In the genomic region with DNA sequence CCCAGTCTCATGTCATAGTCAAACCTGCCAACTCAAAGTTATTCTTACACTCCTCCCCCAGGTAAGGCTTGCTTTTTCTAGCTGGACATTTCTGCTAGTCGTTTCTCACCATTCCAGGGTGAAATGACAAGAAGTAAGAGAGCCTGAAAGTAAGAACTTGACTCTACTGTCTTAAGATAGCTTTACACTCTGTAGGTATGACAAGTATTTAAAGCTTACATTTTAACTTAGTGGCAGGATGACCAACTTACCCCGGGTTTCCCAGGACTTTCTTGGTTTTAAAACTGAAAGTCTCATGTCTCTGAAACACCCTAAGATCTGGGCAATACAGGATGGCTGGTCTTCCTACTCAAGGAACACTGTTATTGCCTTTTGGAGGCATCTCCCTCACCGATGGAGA, we compare ENCODE assay signal across 15 cellular contexts.
DNase-seq lines count a peak whose midpoint lies in the region; ATAC-seq, FAIRE-seq and TF ChIP-seq lines count a peak whose summit lies in the region.
"Had no signal": no experiment of that assay in that cellular context is flagged by ENCODE, and none has a peak within 500 bp of the region (broad histone marks: within the 10 kb centered on the region; RNA-seq: fewer than 3 reads in every experiment).

No MANE protein-coding gene starts in this region.

- ATAC-seq in GM18520 (IDR thresholded peaks at IDR 0.05; ENCODE audit: unreplicated experiment) (peak; percentile 29), GM21367 (IDR thresholded peaks at IDR 0.05; ENCODE audit: unreplicated experiment) (peak; percentile 40), HG02970 (IDR thresholded peaks at IDR 0.05; ENCODE audit: low FRiP score, unreplicated experiment) (peak; percentile 27), GM12878 (peak; percentile 67), HG03469 (IDR thresholded peaks at IDR 0.05; ENCODE audit: unreplicated experiment) (no peak)
- ATAC-seq: HepG2, left colon, Right ventricle myocardium inferior, sciatic nerve had no signal

- H3K4me3 ChIP-seq in GM12878 (peak overlapping the region; percentile 0; the same call in 1 of the 2 replicates), vagina (no peak overlapping the region)

- H3K4me2 ChIP-seq in GM12878 (ENCODE audit: control insufficient read depth, insufficient read depth), result peak overlapping the region; percentile 12

- H2AFZ ChIP-seq in GM12878 (ENCODE audit: control insufficient read depth, low read depth, low read length), result peak overlapping the region; percentile 74

- H3K27ac ChIP-seq in GM12878 (ENCODE audit: control insufficient read depth, insufficient read depth) (peak overlapping the region; percentile 50; the same call in 1 of the 2 replicates), vagina (no peak overlapping the region)

- H3K9me3 ChIP-seq in GM12878 (replicated peaks; ENCODE audit: control insufficient read depth, insufficient read depth, low read length) (no peaks in the 10 kb centered on the region; the same call in 2 of the 3 replicates), vagina (no peaks in the 10 kb centered on the region)
- H3K9me3 ChIP-seq: BE2C had no signal

- TF ChIP-seq CTCF in GM12878 (IDR thresholded peaks at IDR 0.05 in 2 of 3, conservative IDR thresholded peaks at IDR 0.05 in 1 of 3; ENCODE audit: control insufficient read depth in 2 of 3, extremely low read depth in 1 of 3, insufficient read depth in 1 of 3, low read depth in 3 of 3, low read length in 3 of 3) (no peak), vagina (IDR thresholded peaks at IDR 0.05) (no peak)

- no peak for TF ChIP-seq POLR2A in GM12878 (IDR thresholded peaks at IDR 0.05; ENCODE audit: low read depth, low read length)
- TF ChIP-seq POLR2A in vagina (IDR thresholded peaks at IDR 0.05), result no peak

- H3K4me1 ChIP-seq in GM12878 (ENCODE audit: control insufficient read depth, insufficient read depth, low read length), result peaks cover 15% of the 10 kb centered on the region
- no peaks in the 10 kb centered on the region for H3K4me1 ChIP-seq in vagina
- H3K4me1 ChIP-seq: BE2C had no signal

- no peak for FAIRE-seq in GM12878 (lab: Jason Lieb, UNC)
- FAIRE-seq: HepG2 had no signal

- no TSS peak for BruUV-seq in GM12878 (replicated peaks; lab: Mats Ljungman, UMichigan)

- POLR2A ChIA-PET in GM12878 (lab: Charles Lee), result interaction anchor here (1.0 kb wide), 1 partner anchor 68 kb away, joined by 3 read pairs; no protein-coding TSS in a partner anchor

- H3K36me3 ChIP-seq in GM12878 (ENCODE audit: control insufficient read depth in 2 of 2, insufficient read depth in 2 of 2, low read length in 1 of 2), result no peaks in the 10 kb centered on the region
- H3K36me3 ChIP-seq in vagina, result no peaks in the 10 kb centered on the region
- H3K36me3 ChIP-seq: BE2C had no signal

- H4K20me1 ChIP-seq in GM12878 (ENCODE audit: control insufficient read depth, insufficient read depth), result no peaks in the 10 kb centered on the region

- in situ Hi-C loops in GM12878 (cut with MboI), result no loop called here

- 0% methylated on average over 3 of the region's 3 CpGs for WGBS in GM12878 (ENCODE audit: insufficient coverage, insufficient replicate concordance, low lambda C conversion rate, missing lambda C conversion rate)

- RAD21 ChIA-PET in GM12878 (lab: Charles Lee; ENCODE audit: unreplicated experiment), result no interaction called here

- CTCF ChIA-PET in GM12878 (lab: Yijun Ruan, JAX), result interaction anchor here (0.6 to 0.7 kb wide), 2 partner anchors 119 to 208 kb away, joined by 3 to 4 read pairs; no protein-coding TSS in a partner anchor

- no peak for TF ChIP-seq RAD21 in GM12878 (IDR thresholded peaks at IDR 0.05; ENCODE audit: insufficient read depth, low read depth, low read length)

- H3K27me3 ChIP-seq in GM12878 (replicated peaks in 1 of 2; ENCODE audit: control insufficient read depth in 2 of 2, insufficient read depth in 2 of 2, low read length in 1 of 2), result no peaks in the 10 kb centered on the region
- no peaks in the 10 kb centered on the region for H3K27me3 ChIP-seq in vagina
- H3K27me3 ChIP-seq: BE2C had no signal

- TF ChIP-seq EP300 in GM12878 (IDR thresholded peaks at IDR 0.05; ENCODE audit: borderline replicate concordance in 1 of 2, control insufficient read depth in 1 of 2, low read depth in 2 of 2, low read length in 2 of 2), result no peak

- no peak overlapping the region for H3K9ac ChIP-seq in GM12878 (ENCODE audit: control insufficient read depth, insufficient read depth, low read length)

- H3K79me2 ChIP-seq in GM12878 (ENCODE audit: control insufficient read depth, insufficient read depth, low read length), result no peaks in the 10 kb centered on the region

- SMC1A ChIA-PET in GM12878 (lab: Charles Lee; ENCODE audit: uncharacterized antibody, unreplicated experiment), result interaction anchor here (0.6 to 1.6 kb wide), 3 partner anchors 10 to 901 kb away, joined by 3 read pairs; no protein-coding TSS in a partner anchor

- DNase-seq in GM12878 (ENCODE audit: low read depth, low spot score) (no peak), NAMALWA (ENCODE audit: low spot score) (no peak), T-helper 9 cell (no peak), vagina (ENCODE audit: extremely low spot score in 2 of 2) (no peak)
- DNase-seq: BE2C, HFFc6, left colon, NCI-H1436 had no signal

- intact Hi-C loops in GM12878 (cut with micrococcal nuclease; ENCODE audit: unreplicated experiment) (loop anchor here (2.0 to 5.0 kb wide), 2 partner anchors 67 to 341 kb away; a partner anchor contains a TSS), vagina (cut with DNase I) (no loop called here)

TF ChIP-seq in GM12878, 131 proteins besides CTCF, POLR2A, EP300 and RAD21 (continues in another document):
- TF ChIP-seq, protein P1, sequence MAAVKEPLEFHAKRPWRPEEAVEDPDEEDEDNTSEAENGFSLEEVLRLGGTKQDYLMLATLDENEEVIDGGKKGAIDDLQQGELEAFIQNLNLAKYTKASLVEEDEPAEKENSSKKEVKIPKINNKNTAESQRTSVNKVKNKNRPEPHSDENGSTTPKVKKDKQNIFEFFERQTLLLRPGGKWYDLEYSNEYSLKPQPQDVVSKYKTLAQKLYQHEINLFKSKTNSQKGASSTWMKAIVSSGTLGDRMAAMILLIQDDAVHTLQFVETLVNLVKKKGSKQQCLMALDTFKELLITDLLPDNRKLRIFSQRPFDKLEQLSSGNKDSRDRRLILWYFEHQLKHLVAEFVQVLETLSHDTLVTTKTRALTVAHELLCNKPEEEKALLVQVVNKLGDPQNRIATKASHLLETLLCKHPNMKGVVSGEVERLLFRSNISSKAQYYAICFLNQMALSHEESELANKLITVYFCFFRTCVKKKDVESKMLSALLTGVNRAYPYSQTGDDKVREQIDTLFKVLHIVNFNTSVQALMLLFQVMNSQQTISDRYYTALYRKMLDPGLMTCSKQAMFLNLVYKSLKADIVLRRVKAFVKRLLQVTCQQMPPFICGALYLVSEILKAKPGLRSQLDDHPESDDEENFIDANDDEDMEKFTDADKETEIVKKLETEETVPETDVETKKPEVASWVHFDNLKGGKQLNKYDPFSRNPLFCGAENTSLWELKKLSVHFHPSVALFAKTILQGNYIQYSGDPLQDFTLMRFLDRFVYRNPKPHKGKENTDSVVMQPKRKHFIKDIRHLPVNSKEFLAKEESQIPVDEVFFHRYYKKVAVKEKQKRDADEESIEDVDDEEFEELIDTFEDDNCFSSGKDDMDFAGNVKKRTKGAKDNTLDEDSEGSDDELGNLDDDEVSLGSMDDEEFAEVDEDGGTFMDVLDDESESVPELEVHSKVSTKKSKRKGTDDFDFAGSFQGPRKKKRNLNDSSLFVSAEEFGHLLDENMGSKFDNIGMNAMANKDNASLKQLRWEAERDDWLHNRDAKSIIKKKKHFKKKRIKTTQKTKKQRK (IDR thresholded peaks at IDR 0.05; ENCODE audit: low read depth, low read length), result no peak
- TF ChIP-seq SUZ12 (IDR thresholded peaks at IDR 0.05; ENCODE audit: unreplicated experiment), result no peak
- no peak for TF ChIP-seq TCF3 (IDR thresholded peaks at IDR 0.05; ENCODE audit: borderline replicate concordance, insufficient read depth, low read depth, low read length)
- no peak for TF ChIP-seq NR2F1 (conservative IDR thresholded peaks at IDR 0.05)
- no peak for TF ChIP-seq BHLHE40 (IDR thresholded peaks at IDR 0.05; ENCODE audit: borderline replicate concordance in 1 of 2, low read depth in 2 of 2, low read length in 1 of 2)
- TF ChIP-seq RUNX3 (IDR thresholded peaks at IDR 0.05; ENCODE audit: low read length), result peak; percentile 14; the same call in 1 of the 2 replicates
- TF ChIP-seq, protein P2, sequence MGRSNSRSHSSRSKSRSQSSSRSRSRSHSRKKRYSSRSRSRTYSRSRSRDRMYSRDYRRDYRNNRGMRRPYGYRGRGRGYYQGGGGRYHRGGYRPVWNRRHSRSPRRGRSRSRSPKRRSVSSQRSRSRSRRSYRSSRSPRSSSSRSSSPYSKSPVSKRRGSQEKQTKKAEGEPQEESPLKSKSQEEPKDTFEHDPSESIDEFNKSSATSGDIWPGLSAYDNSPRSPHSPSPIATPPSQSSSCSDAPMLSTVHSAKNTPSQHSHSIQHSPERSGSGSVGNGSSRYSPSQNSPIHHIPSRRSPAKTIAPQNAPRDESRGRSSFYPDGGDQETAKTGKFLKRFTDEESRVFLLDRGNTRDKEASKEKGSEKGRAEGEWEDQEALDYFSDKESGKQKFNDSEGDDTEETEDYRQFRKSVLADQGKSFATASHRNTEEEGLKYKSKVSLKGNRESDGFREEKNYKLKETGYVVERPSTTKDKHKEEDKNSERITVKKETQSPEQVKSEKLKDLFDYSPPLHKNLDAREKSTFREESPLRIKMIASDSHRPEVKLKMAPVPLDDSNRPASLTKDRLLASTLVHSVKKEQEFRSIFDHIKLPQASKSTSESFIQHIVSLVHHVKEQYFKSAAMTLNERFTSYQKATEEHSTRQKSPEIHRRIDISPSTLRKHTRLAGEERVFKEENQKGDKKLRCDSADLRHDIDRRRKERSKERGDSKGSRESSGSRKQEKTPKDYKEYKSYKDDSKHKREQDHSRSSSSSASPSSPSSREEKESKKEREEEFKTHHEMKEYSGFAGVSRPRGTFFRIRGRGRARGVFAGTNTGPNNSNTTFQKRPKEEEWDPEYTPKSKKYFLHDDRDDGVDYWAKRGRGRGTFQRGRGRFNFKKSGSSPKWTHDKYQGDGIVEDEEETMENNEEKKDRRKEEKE (IDR thresholded peaks at IDR 0.05), result no peak
- no peak for TF ChIP-seq SPI1 (IDR thresholded peaks at IDR 0.05; ENCODE audit: borderline replicate concordance, insufficient read depth, low read depth, low read length)
- TF ChIP-seq NFXL1 (IDR thresholded peaks at IDR 0.05; ENCODE audit: borderline replicate concordance), result no peak
- TF ChIP-seq, protein P3, sequence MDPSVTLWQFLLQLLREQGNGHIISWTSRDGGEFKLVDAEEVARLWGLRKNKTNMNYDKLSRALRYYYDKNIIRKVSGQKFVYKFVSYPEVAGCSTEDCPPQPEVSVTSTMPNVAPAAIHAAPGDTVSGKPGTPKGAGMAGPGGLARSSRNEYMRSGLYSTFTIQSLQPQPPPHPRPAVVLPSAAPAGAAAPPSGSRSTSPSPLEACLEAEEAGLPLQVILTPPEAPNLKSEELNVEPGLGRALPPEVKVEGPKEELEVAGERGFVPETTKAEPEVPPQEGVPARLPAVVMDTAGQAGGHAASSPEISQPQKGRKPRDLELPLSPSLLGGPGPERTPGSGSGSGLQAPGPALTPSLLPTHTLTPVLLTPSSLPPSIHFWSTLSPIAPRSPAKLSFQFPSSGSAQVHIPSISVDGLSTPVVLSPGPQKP (IDR thresholded peaks at IDR 0.05; ENCODE audit: low read depth, low read length), result no peak
